1 cellular context compared by ENCODE assay signal in the genomic region with DNA sequence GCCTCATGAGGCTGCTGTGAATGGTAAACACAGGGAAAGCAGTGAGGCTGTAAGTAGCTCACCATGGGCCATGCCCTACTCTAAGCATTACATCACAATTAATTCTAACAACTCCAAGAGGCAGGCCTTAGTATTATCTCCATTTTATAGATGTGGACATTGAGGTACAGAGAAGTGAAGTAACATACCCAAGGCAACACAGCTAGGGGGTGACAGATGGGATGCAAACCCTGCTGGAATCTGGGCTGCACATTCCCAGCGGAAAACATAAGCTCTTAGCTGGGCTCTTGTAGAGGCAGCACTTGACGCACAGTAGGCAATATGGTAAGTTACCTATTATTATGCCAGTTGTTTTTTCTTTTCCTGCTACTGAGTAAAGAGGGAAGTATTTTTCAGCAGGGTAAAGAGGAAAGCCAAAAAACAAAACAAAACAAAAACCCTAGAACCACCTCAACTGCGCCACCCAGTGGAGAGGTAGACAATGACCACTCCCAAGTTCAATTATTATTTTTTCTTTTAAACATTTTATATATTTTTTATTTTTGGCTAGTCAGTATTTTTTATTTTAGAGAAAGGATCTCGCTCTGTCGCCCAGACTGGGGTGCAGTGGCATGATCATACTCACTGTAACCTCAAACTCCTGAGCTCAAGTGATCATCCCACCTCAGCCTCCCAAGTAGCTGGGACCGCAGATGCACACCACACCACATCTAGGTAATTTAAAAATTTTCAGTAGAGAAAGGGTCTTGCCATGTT.
A peak's percentile ranks its signal among the peaks of the same experiment; 100 is the strongest.
TF ChIP-seq lines count a peak whose summit lies in the region.

No MANE protein-coding gene starts in this region.

TF ChIP-seq in A549, 52 proteins besides CTCF, POLR2A, EP300 and RAD21:
- TF ChIP-seq SMC3 (IDR thresholded peaks at IDR 0.05) = peak; percentile 86
